11 cellular contexts compared by ENCODE assay signal in genomic region chr7:117582219-117582704, GRCh38.
DNase-seq lines count a peak whose midpoint lies in the region; ATAC-seq, FAIRE-seq and TF ChIP-seq lines count a peak whose summit lies in the region.
"Had no signal": no experiment of that assay in that cellular context is flagged by ENCODE, and none has a peak within 500 bp of the region (broad histone marks: within the 10 kb centered on the region; RNA-seq: fewer than 3 reads in every experiment).

No MANE protein-coding gene starts in this region.

- no peaks in the 10 kb centered on the region for H3K27me3 ChIP-seq in HCT116 (ENCODE audit: insufficient read depth, low read length)
- H3K27me3 ChIP-seq in astrocyte (ENCODE audit: insufficient read depth, low read length): no peaks in the 10 kb centered on the region
- H3K27me3 ChIP-seq in tibial artery: no peaks in the 10 kb centered on the region

- ATAC-seq in HCT116: 0 out of 2 replicates have a peak, but pooled peaks have one; percentile 52

- TF ChIP-seq RAD21 in HCT116 (IDR thresholded peaks at IDR 0.05; ENCODE audit: low read depth): no peak

- H3K9ac ChIP-seq in HCT116 (ENCODE audit: low read length) (no peak overlapping the region), astrocyte (ENCODE audit: low read length) (no peak overlapping the region)

- H3K27ac ChIP-seq in HCT116 (ENCODE audit: low read depth, low read length) (no peak overlapping the region), astrocyte (ENCODE audit: low read depth, low read length) (no peak overlapping the region), tibial artery (peak overlapping the region in 1 of 2 donors; percentile 44)

- H3K27me3 Mint-ChIP-seq in astrocyte (ENCODE audit: low read depth, unreplicated experiment): no peaks in the 10 kb centered on the region
- H3K27me3 Mint-ChIP-seq: naive B cell had no signal

- no peaks in the 10 kb centered on the region for H4K20me1 ChIP-seq in HCT116 (ENCODE audit: insufficient read depth)
- no peaks in the 10 kb centered on the region for H4K20me1 ChIP-seq in astrocyte (ENCODE audit: insufficient read depth, low read length)

- no peaks in the 10 kb centered on the region; the same call in 1 of the 2 replicates for H3K9me2 ChIP-seq in HCT116 (ENCODE audit: insufficient read depth)

- no peak for FAIRE-seq in astrocyte (lab: Jason Lieb, UNC)

- no peaks in the 10 kb centered on the region for H3K36me3 Mint-ChIP-seq in astrocyte (ENCODE audit: low read depth, unreplicated experiment)
- H3K36me3 Mint-ChIP-seq: naive B cell had no signal

- no peaks in the 10 kb centered on the region for H3K79me2 ChIP-seq in HCT116 (ENCODE audit: insufficient read depth, low read length)
- no peaks in the 10 kb centered on the region for H3K79me2 ChIP-seq in astrocyte (ENCODE audit: insufficient read depth, low read length)

- H2AFZ ChIP-seq in HCT116 (ENCODE audit: low read depth, low read length, poor library complexity, severe bottlenecking) (peak overlapping the region; percentile 36), astrocyte (ENCODE audit: low read depth, low read length) (no peak overlapping the region)

- H3K4me3 ChIP-seq in HCT116 (replicated peaks in 1 of 2; ENCODE audit: low read depth in 1 of 2, low read length in 2 of 2) (no peak overlapping the region), astrocyte (ENCODE audit: insufficient read depth, low read depth, low read length) (no peak overlapping the region), tibial artery (no peak overlapping the region)

- H3K36me3 ChIP-seq in HCT116 (ENCODE audit: control insufficient read depth in 1 of 2, insufficient read depth in 2 of 2, low read length in 2 of 2) (no peaks in the 10 kb centered on the region), astrocyte (ENCODE audit: insufficient read depth, low read length) (no peaks in the 10 kb centered on the region), tibial artery (no peaks in the 10 kb centered on the region)

- no peaks in the 10 kb centered on the region for H3K9me3 ChIP-seq in HCT116 (ENCODE audit: control insufficient read depth in 1 of 2, insufficient read depth in 1 of 2, low read depth in 1 of 2, low read length in 2 of 2)
- H3K9me3 ChIP-seq in astrocyte (ENCODE audit: insufficient read depth, low read depth, low read length): no peaks in the 10 kb centered on the region
- H3K9me3 ChIP-seq in tibial artery: no peaks in the 10 kb centered on the region

- H3K9me3 Mint-ChIP-seq in astrocyte (ENCODE audit: unreplicated experiment): no peaks in the 10 kb centered on the region

- H3K4me3 Mint-ChIP-seq in astrocyte (ENCODE audit: unreplicated experiment): no peak overlapping the region
- H3K4me3 Mint-ChIP-seq: naive B cell had no signal

- POLR2A ChIA-PET in HCT116 (lab: Charles Lee): no interaction called here

- peaks cover 5% of the 10 kb centered on the region for H3K4me1 Mint-ChIP-seq in astrocyte (ENCODE audit: low read depth, unreplicated experiment)
- H3K4me1 Mint-ChIP-seq: naive B cell had no signal

- DNase-seq in HCT116 (ENCODE audit: low read depth, low spot score) (no peak), astrocyte (ENCODE audit: low read depth) (peak; percentile 91), iPS-NIHi11 (ENCODE audit: low spot score) (peak; percentile 15), tibial artery (peak; percentile 76 to 83), NCI-H2107 (lab: John Stamatoyannopoulos, UW) (no peak), COLO829 (ENCODE audit: low spot score) (no peak), 8988T (no peak)
- DNase-seq: activated CD8-positive, alpha-beta memory T cell treated with anti-CD3 and anti-CD28 coated beads, Interleukin-2, amount 50 U/mL, for 4 hours; effector CD4-positive, alpha-beta T cell; naive B cell; NCI-H1105 treated with DMSO at 0.1 percent for 48 hours had no signal

- no peak overlapping the region for H3K27ac Mint-ChIP-seq in astrocyte (ENCODE audit: unreplicated experiment)
- H3K27ac Mint-ChIP-seq: naive B cell had no signal

- TF ChIP-seq CTCF in HCT116 (IDR thresholded peaks at IDR 0.05 in 2 of 3, conservative IDR thresholded peaks at IDR 0.05 in 1 of 3; ENCODE audit: borderline replicate concordance in 1 of 3, insufficient read depth in 1 of 3, low read depth in 2 of 3, low read length in 2 of 3): no peak
- TF ChIP-seq CTCF in astrocyte (IDR thresholded peaks at IDR 0.05; ENCODE audit: insufficient read depth, low read depth, low read length): no peak
- TF ChIP-seq CTCF in tibial artery (IDR thresholded peaks at IDR 0.05): no peak

- RAD21 ChIA-PET in HCT116 (lab: Charles Lee; ENCODE audit: low non-redundant PET in 1 of 2, low total read pairs in 2 of 2, uncharacterized antibody in 2 of 2, unreplicated experiment in 2 of 2): no interaction called here

- CTCF ChIA-PET in HCT116 (lab: Charles Lee): no interaction called here

- peaks cover 0 to 4% of the 10 kb centered on the region in 2 experiments; a peak in 1 of 4 replicates for H3K4me1 ChIP-seq in HCT116 (ENCODE audit: control insufficient read depth in 1 of 2, insufficient read depth in 2 of 2, low read length in 2 of 2)
- H3K4me1 ChIP-seq in astrocyte (ENCODE audit: insufficient read depth, low read length): peaks cover 7% of the 10 kb centered on the region
- peaks cover 0 to 15% (median 1%) of the 10 kb centered on the region in 4 donors for H3K4me1 ChIP-seq in tibial artery

- BruUV-seq in HCT116 (replicated peaks; lab: Mats Ljungman, UMichigan): no TSS peak

- H3K4me2 ChIP-seq in HCT116 (ENCODE audit: low read length) (peak overlapping the region; percentile 7; the same call in 1 of the 2 replicates), astrocyte (ENCODE audit: low read length) (no peak overlapping the region)

- TF ChIP-seq POLR2A in HCT116 (IDR thresholded peaks at IDR 0.05; ENCODE audit: borderline replicate concordance, extremely low read depth, insufficient read depth, insufficient read length): no peak

- intact Hi-C loops in HCT116 (cut with micrococcal nuclease): no loop called here
- intact Hi-C loops in tibial artery (cut with DNase I; ENCODE audit: low total_unique reads): no loop called here

TF ChIP-seq in HCT116, 20 proteins besides CTCF, POLR2A, EP300 and RAD21:
- TF ChIP-seq MAX (IDR thresholded peaks at IDR 0.05): no peak
TF ChIP-seq in HCT116: peak in this region for 0.

Comparison
In these comparisons a context has a peak if more than half of its experiments do, and no peak if none do; other contexts are left out.
1. DNase-seq: peak in astrocyte (single experiment), iPS-NIHi11 (single experiment) and tibial artery (2 of 2); none in HCT116 (single experiment), NCI-H2107 (single experiment), COLO829 (single experiment) and 8988T (single experiment).